ENCODE assay signal across 12 cellular contexts in genomic region chr6:100466410-100467143, GRCh38. TPM values are rescaled to one million over a fixed set of nuclear protein-coding genes. Genes with fewer than 3 reads are reported as not detected.
DNase-seq lines count a peak whose midpoint lies in the region; ATAC-seq and TF ChIP-seq lines count a peak whose summit lies in the region.
"Had no signal": no experiment of that assay in that cellular context is flagged by ENCODE, and none has a peak within 500 bp of the region (broad histone marks: within the 10 kb centered on the region; RNA-seq: fewer than 3 reads in every experiment).

No MANE protein-coding gene starts in this region.

- no peaks in the 10 kb centered on the region for H3K36me3 ChIP-seq in HEK293 (ENCODE audit: control insufficient read depth in 2 of 2, insufficient read depth in 1 of 2, low read length in 2 of 2)
- no peaks in the 10 kb centered on the region for H3K36me3 ChIP-seq in body of pancreas (replicated peaks in 1 of 2; ENCODE audit: insufficient read depth in 1 of 2, low read depth in 2 of 2)
- H3K36me3 ChIP-seq: right atrium auricular region had no signal

- POLR2A ChIA-PET in HEK293 (lab: Yijun Ruan, JAX), result no interaction called here

- DNase-seq in DMS53 (lab: John Stamatoyannopoulos, UW), result peak; percentile 86
- DNase-seq in body of pancreas, result no peak
- DNase-seq in naive B cell, result no peak
- DNase-seq in cerebellum (ENCODE audit: low spot score), result no peak
- DNase-seq in activated gamma-delta T cell (lab: John Stamatoyannopoulos, UW), result no peak
- DNase-seq in hippocampal formation (lab: John Stamatoyannopoulos, UW), result no peak
- DNase-seq: NCI-H526 had no signal

- TF ChIP-seq POLR2A in body of pancreas (IDR thresholded peaks at IDR 0.05), result no peak

- peaks cover 0 to 65% (median 33%) of the 10 kb centered on the region in 7 donors for H3K9me3 Mint-ChIP-seq in naive B cell

- H3K27me3 Mint-ChIP-seq in naive B cell, result peaks cover 65 to 97% (median 75%) of the 10 kb centered on the region in 3 donors

- no peak for ATAC-seq in body of pancreas
- ATAC-seq in naive B cell (ENCODE audit: low read depth in 2 of 2), result no peak

- no peak for TF ChIP-seq CTCF in HEK293 (tag by site-specific recombination; IDR thresholded peaks at IDR 0.05)
- TF ChIP-seq CTCF in body of pancreas (IDR thresholded peaks at IDR 0.05), result no peak

- peak overlapping the region in 5 of 6 donors; percentile 1 to 94 (median 34) for H3K27ac Mint-ChIP-seq in naive B cell

- intact Hi-C loops in body of pancreas (cut with DNase I), result no loop called here

- H3K4me1 Mint-ChIP-seq in naive B cell, result peaks cover 0 to 35% (median 21%) of the 10 kb centered on the region in 3 donors

- CTCF ChIA-PET in HEK293 (lab: Yijun Ruan, JAX), result interaction anchor here (0.7 to 2.0 kb wide), 4 partner anchors 13 to 357 kb away, joined by 3 to 7 read pairs (median 4); no protein-coding TSS in a partner anchor

- no peaks in the 10 kb centered on the region for H3K9me3 ChIP-seq in HEK293 (ENCODE audit: control insufficient read depth, insufficient read depth, low read depth, low read length)
- H3K9me3 ChIP-seq in body of pancreas, result no peaks in the 10 kb centered on the region
- H3K9me3 ChIP-seq: right atrium auricular region had no signal

- H3K27ac ChIP-seq in HEK293 (ENCODE audit: extremely low read depth, low read depth, low read length) (no peak overlapping the region), body of pancreas (peak overlapping the region in 3 of 4 donors; percentile 78 to 84 (median 79))
- H3K27ac ChIP-seq: right atrium auricular region had no signal

- H3K4me3 ChIP-seq in HEK293 (ENCODE audit: low read depth, low read length) (no peak overlapping the region), body of pancreas (no peak overlapping the region)
- H3K4me3 ChIP-seq: right atrium auricular region had no signal

- H3K36me3 Mint-ChIP-seq in naive B cell, result peaks cover 8% of the 10 kb centered on the region in 2 donors

- peak overlapping the region in 4 of 8 donors; percentile 31 to 41 (median 40) for H3K4me3 Mint-ChIP-seq in naive B cell

- H3K4me1 ChIP-seq in HEK293 (ENCODE audit: control insufficient read depth, insufficient read depth, low read length) (peaks cover 3% of the 10 kb centered on the region), body of pancreas (peaks cover 11% of the 10 kb centered on the region)

- H3K27me3 ChIP-seq in body of pancreas, result peaks cover 0 to 21% of the 10 kb centered on the region in 2 donors

- 37 to 68% methylated on average over 22 of the region's 22 CpGs for WGBS in body of pancreas, 2 donors

TF ChIP-seq in HEK293, 187 proteins besides CTCF, POLR2A, EP300 and RAD21:
- TF ChIP-seq ZFP3 (tag by site-specific recombination; IDR thresholded peaks at IDR 0.05; ENCODE audit: low read depth) (no peak), ZBTB20 (tag by site-specific recombination; IDR thresholded peaks at IDR 0.05) (no peak), ZNF221 (tag by site-specific recombination; IDR thresholded peaks at IDR 0.05; ENCODE audit: borderline replicate concordance) (no peak), ZNF341 (tag by site-specific recombination; IDR thresholded peaks at IDR 0.05; ENCODE audit: low read depth) (peak; percentile 26; the same call in 1 of the 2 replicates), ZNF184 (tag by site-specific recombination; IDR thresholded peaks at IDR 0.05) (no peak), ZNF394 (tag by site-specific recombination; IDR thresholded peaks at IDR 0.05; ENCODE audit: borderline replicate concordance) (no peak)
TF ChIP-seq in HEK293: peak in this region for 1.

RNA-seq across cellular contexts. Expression of gene SIM1, which starts 1.9 kb away (rescaled TPM):
- total RNA-seq in body of pancreas (1 to 10 TPM; 3.6 to 6.9 TPM), cerebellum (not detected)
- polyA plus RNA-seq in naive B cell (ENCODE audit: low read depth in 6 of 6), result not detected
- total RNA-seq: fibroblast of lung, mucosa of gallbladder, right atrium auricular region, SK-MEL-5 had no signal
- polyA plus RNA-seq: fibroblast of lung had no signal
